In genomic region chr15:68252925-68253534, GRCh38 we compare ENCODE assay signal across 8 cellular contexts. TPM values are rescaled to one million over a fixed set of nuclear protein-coding genes. Genes with fewer than 3 reads are reported as not detected.
DNase-seq lines count a peak whose midpoint lies in the region; ATAC-seq and TF ChIP-seq lines count a peak whose summit lies in the region.

No MANE protein-coding gene starts in this region.

- intact Hi-C loops in activated CD4-positive, alpha-beta T cell treated with anti-CD3 and anti-CD28 coated beads for 36 hours (cut with DNase I, micrococcal nuclease) = loop anchor here (1.0 to 10.0 kb wide), 5 partner anchors 46 to 422 kb away; no protein-coding TSS in a partner anchor
- intact Hi-C loops in body of pancreas (cut with DNase I) = no loop called here

- no peaks in the 10 kb centered on the region for H3K36me3 ChIP-seq in body of pancreas (replicated peaks in 1 of 2; ENCODE audit: insufficient read depth in 1 of 2, low read depth in 2 of 2)

- H3K36me3 Mint-ChIP-seq in activated CD4-positive, alpha-beta T cell treated with anti-CD3 and anti-CD28 coated beads for 36 hours (ENCODE audit: low read depth) = no peaks in the 10 kb centered on the region

- no peak overlapping the region for H3K4me3 ChIP-seq in body of pancreas

- TF ChIP-seq CTCF in body of pancreas (IDR thresholded peaks at IDR 0.05) = peak; percentile 56 to 89 (median 86)

- H3K9me3 Mint-ChIP-seq in activated CD4-positive, alpha-beta T cell treated with anti-CD3 and anti-CD28 coated beads for 36 hours (ENCODE audit: low read depth) = no peaks in the 10 kb centered on the region
- no peaks in the 10 kb centered on the region for H3K9me3 Mint-ChIP-seq in stimulated activated naive CD8-positive, alpha-beta T cell treated with anti-CD3 and anti-CD28 coated beads, Interleukin-15, amount 100 ng/mL, for 72 hours

- no peaks in the 10 kb centered on the region for H3K27me3 Mint-ChIP-seq in activated CD4-positive, alpha-beta T cell treated with anti-CD3 and anti-CD28 coated beads for 36 hours
- H3K27me3 Mint-ChIP-seq in stimulated activated naive CD8-positive, alpha-beta T cell treated with anti-CD3 and anti-CD28 coated beads, Interleukin-15, amount 100 ng/mL, for 72 hours = peaks cover 11% of the 10 kb centered on the region

- 12 to 18% methylated on average over 7 of the region's 7 CpGs for WGBS in body of pancreas, 2 donors

- ATAC-seq in activated CD4-positive, alpha-beta T cell treated with anti-CD3 and anti-CD28 coated beads for 36 hours = peak; percentile 51
- ATAC-seq in body of pancreas = peak; percentile 71
- ATAC-seq in stimulated activated naive CD8-positive, alpha-beta T cell treated with anti-CD3 and anti-CD28 coated beads, Interleukin-15, amount 100 ng/mL, for 72 hours = peak; percentile 72
- ATAC-seq in HG03469 (IDR thresholded peaks at IDR 0.05; ENCODE audit: unreplicated experiment) = no peak

- CTCF ChIA-PET in activated CD4-positive, alpha-beta T cell treated with anti-CD3 and anti-CD28 coated beads for 36 hours (lab: Charles Lee) = interaction anchor here (0.7 to 2.2 kb wide), 29 partner anchors 9 to 392 kb away, joined by 3 to 53 read pairs (median 3); partner anchors contain the start of genes CLN6, FEM1B and PIAS1

- H3K27me3 ChIP-seq in body of pancreas = no peaks in the 10 kb centered on the region

- POLR2A ChIA-PET in activated CD4-positive, alpha-beta T cell treated with anti-CD3 and anti-CD28 coated beads for 36 hours (lab: Charles Lee) = interaction anchor here (2.2 kb wide), 1 partner anchor 53 kb away, joined by 8 read pairs; no protein-coding TSS in a partner anchor

- H3K4me3 Mint-ChIP-seq in activated CD4-positive, alpha-beta T cell treated with anti-CD3 and anti-CD28 coated beads for 36 hours = no peak overlapping the region
- H3K4me3 Mint-ChIP-seq in stimulated activated naive CD8-positive, alpha-beta T cell treated with anti-CD3 and anti-CD28 coated beads, Interleukin-15, amount 100 ng/mL, for 72 hours = no peak overlapping the region

- peak; percentile 53 for DNase-seq in activated CD4-positive, alpha-beta T cell treated with anti-CD3 and anti-CD28 coated beads for 36 hours
- DNase-seq in activated CD4-positive, alpha-beta T cell treated with anti-CD3 and anti-CD28 coated beads, Interleukin-2, amount 50 U/mL, for 4 hours = no peak
- DNase-seq in M059J (ENCODE audit: low read depth) (peak; percentile 78), OCI-M1 (lab: John Stamatoyannopoulos, UW) (peak; percentile 87), body of pancreas (peak; percentile 36 to 69 (median 57)), iPS-NIHi7 (ENCODE audit: extremely low spot score) (peak; percentile 52)
- peak; percentile 11 to 28 for DNase-seq in stimulated activated naive CD8-positive, alpha-beta T cell treated with anti-CD3 and anti-CD28 coated beads, Interleukin-15, amount 100 ng/mL, for 72 hours

- peaks cover 4% of the 10 kb centered on the region for H3K4me1 ChIP-seq in body of pancreas

- H3K27ac ChIP-seq in body of pancreas = no peak overlapping the region

- H3K27ac Mint-ChIP-seq in activated CD4-positive, alpha-beta T cell treated with anti-CD3 and anti-CD28 coated beads for 36 hours = no peak overlapping the region
- no peak overlapping the region for H3K27ac Mint-ChIP-seq in stimulated activated naive CD8-positive, alpha-beta T cell treated with anti-CD3 and anti-CD28 coated beads, Interleukin-15, amount 100 ng/mL, for 72 hours

- peaks cover 2% of the 10 kb centered on the region for H3K4me1 Mint-ChIP-seq in activated CD4-positive, alpha-beta T cell treated with anti-CD3 and anti-CD28 coated beads for 36 hours
- H3K4me1 Mint-ChIP-seq in stimulated activated naive CD8-positive, alpha-beta T cell treated with anti-CD3 and anti-CD28 coated beads, Interleukin-15, amount 100 ng/mL, for 72 hours = peaks cover 7% of the 10 kb centered on the region

- no peaks in the 10 kb centered on the region for H3K9me3 ChIP-seq in body of pancreas

- TF ChIP-seq POLR2A in body of pancreas (IDR thresholded peaks at IDR 0.05) = no peak

RNA-seq across cellular contexts. Expression of gene CLN6, which starts 23.5 kb away (rescaled TPM):
- total RNA-seq in activated CD4-positive, alpha-beta T cell treated with anti-CD3 and anti-CD28 coated beads for 36 hours = 10 to 100 TPM; 45.1 to 48.2 TPM
- 31.2 and 32.4 TPM in 2 replicates for total RNA-seq in M059J (2014; rRNA removed; shearing (Covaris generic))
- total RNA-seq in body of pancreas = 10 to 100 TPM; 12.7 to 21.1 TPM

RNA-seq across cellular contexts. Expression of gene FEM1B, which starts 24.5 kb away (rescaled TPM):
- 10 to 100 TPM; 41.1 to 50.0 TPM for total RNA-seq in activated CD4-positive, alpha-beta T cell treated with anti-CD3 and anti-CD28 coated beads for 36 hours
- 18.1 and 26.0 TPM in 2 replicates for total RNA-seq in M059J (2014; rRNA removed; shearing (Covaris generic))
- 10 to 100 TPM; 10.5 to 19.7 TPM for total RNA-seq in body of pancreas

RNA-seq across cellular contexts. Expression of gene CALML4, which starts 47.9 kb away (rescaled TPM):
- 1 to 10 TPM; 6.8 to 9.2 TPM for total RNA-seq in activated CD4-positive, alpha-beta T cell treated with anti-CD3 and anti-CD28 coated beads for 36 hours
- 1.5 and 1.8 TPM in 2 replicates for total RNA-seq in M059J (2014; rRNA removed; shearing (Covaris generic))
- total RNA-seq in body of pancreas = 10 to 100 TPM in 1 of 2 donors, 1 to 10 TPM in 1; 3.3 to 12.7 TPM

Comparison
In these comparisons a context has a peak if more than half of its experiments do, and no peak if none do; other contexts are left out.
1. DNase-seq: peak in activated CD4-positive, alpha-beta T cell treated with anti-CD3 and anti-CD28 coated beads for 36 hours (single experiment), M059J (single experiment), OCI-M1 (single experiment), body of pancreas (4 of 4), iPS-NIHi7 (single experiment) and stimulated activated naive CD8-positive, alpha-beta T cell treated with anti-CD3 and anti-CD28 coated beads, Interleukin-15, amount 100 ng/mL, for 72 hours (2 of 2); none in activated CD4-positive, alpha-beta T cell treated with anti-CD3 and anti-CD28 coated beads, Interleukin-2, amount 50 U/mL, for 4 hours (0 of 2).